Comparison of ENCODE assay signal across 13 cellular contexts in the genomic region with DNA sequence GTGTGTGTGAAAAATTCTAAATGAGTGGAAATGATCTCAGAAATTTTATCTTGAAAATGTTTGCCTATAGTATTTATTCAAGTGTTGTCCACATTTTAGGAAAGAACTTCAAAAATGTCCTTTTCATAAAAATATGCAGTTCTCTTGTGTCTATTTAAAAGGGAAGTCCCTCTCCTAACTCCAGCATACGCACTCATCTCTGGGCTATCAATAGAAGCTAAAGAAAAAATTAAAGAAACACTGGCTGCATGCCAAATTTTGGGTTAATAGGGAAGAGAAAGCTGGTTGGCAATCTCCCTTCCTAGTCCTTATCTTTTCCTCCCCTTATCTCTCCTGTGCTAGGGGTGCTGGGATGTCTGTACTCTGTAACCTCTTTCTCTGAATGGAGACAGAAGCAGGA.
DNase-seq lines count a peak whose midpoint lies in the region; ATAC-seq and TF ChIP-seq lines count a peak whose summit lies in the region.
"Had no signal": no experiment of that assay in that cellular context is flagged by ENCODE, and none has a peak within 500 bp of the region (broad histone marks: within the 10 kb centered on the region; RNA-seq: fewer than 3 reads in every experiment).

No MANE protein-coding gene starts in this region.

- no peaks in the 10 kb centered on the region for H3K36me3 ChIP-seq in spleen

- no peak for TF ChIP-seq POLR2A in spleen (IDR thresholded peaks at IDR 0.05)

- 13 to 38% (median 28%) methylated on average over 1 of the region's 1 CpG for WGBS in spleen, 5 donors

- in situ Hi-C loops in SK-MEL-5 (cut with HindIII; ENCODE audit: low pct_unique_long_range_greater_than_20kb, low sequenced_read_pairs) = no loop called here

- ATAC-seq in Right ventricle myocardium inferior (peak; percentile 42), GM18907 (IDR thresholded peaks at IDR 0.05; ENCODE audit: unreplicated experiment) (no peak)
- ATAC-seq: PC-3 had no signal

- peaks cover 0 to 9% (median 0%) of the 10 kb centered on the region in 7 donors for H3K27me3 ChIP-seq in spleen (replicated peaks in 1 of 7)
- H3K27me3 ChIP-seq: testis had no signal

- H3K4me3 ChIP-seq in fibroblast of villous mesenchyme (ENCODE audit: low read depth, low read length) = no peak overlapping the region
- H3K4me3 ChIP-seq in spleen = no peak overlapping the region
- H3K4me3 ChIP-seq: testis had no signal

- TF ChIP-seq CTCF in fibroblast of villous mesenchyme (IDR thresholded peaks at IDR 0.05; ENCODE audit: insufficient read depth, low read depth, low read length) (no peak), spleen (IDR thresholded peaks at IDR 0.05 in 8 of 11, conservative IDR thresholded peaks at IDR 0.05 in 3 of 11) (no peak)

- no peaks in the 10 kb centered on the region for H3K9me3 ChIP-seq in spleen
- H3K9me3 ChIP-seq: testis had no signal

- H3K4me1 ChIP-seq in spleen = peaks cover 0 to 3% (median 0%) of the 10 kb centered on the region in 6 donors
- H3K4me1 ChIP-seq: testis had no signal

- no peak for DNase-seq in Right ventricle myocardium inferior (ENCODE audit: missing footprints)
- no peak for DNase-seq in cardiac septum (ENCODE audit: low spot score)
- peak; percentile 85 for DNase-seq in SK-MEL-5 (ENCODE audit: low read depth, low spot score)
- peak; percentile 11 for DNase-seq in fibroblast of villous mesenchyme (ENCODE audit: low read depth)
- DNase-seq in substantia nigra (lab: John Stamatoyannopoulos, UW) = peak in 1 of 49 donors; percentile 5
- no peak for DNase-seq in SHP77 (lab: John Stamatoyannopoulos, UW)
- no peak for DNase-seq in spleen
- DNase-seq: activated CD4-positive, alpha-beta T cell treated with anti-CD3 and anti-CD28 coated beads for 4 hours; NCI-H2029; PC-3; T-helper 1 cell; testis had no signal

- H3K27ac ChIP-seq in substantia nigra (ENCODE audit: low read depth, low read length, poor library complexity, severe bottlenecking) (peak overlapping the region; percentile 14), spleen (no peak overlapping the region)
- H3K27ac ChIP-seq: testis had no signal

- intact Hi-C loops in Right ventricle myocardium inferior (cut with DNase I) (loop anchor here (5.0 kb wide), 2 partner anchors 141 to 214 kb away; no protein-coding TSS in a partner anchor), cardiac septum (cut with DNase I) (loop anchor here (2.0 kb wide), 1 partner anchor 293 kb away; no protein-coding TSS in a partner anchor), spleen (cut with DNase I; ENCODE audit: low total_unique reads) (no loop called here)

Comparison
In these comparisons a context has a peak if more than half of its experiments do, and no peak if none do; other contexts are left out.
1. DNase-seq: peak in SK-MEL-5 (single experiment) and fibroblast of villous mesenchyme (single experiment); none in Right ventricle myocardium inferior (single experiment), cardiac septum (single experiment), SHP77 (0 of 2) and spleen (single experiment).